ENCODE assay signal across 31 cellular contexts in genomic region chr4:55540271-55540670, GRCh38. TPM values are rescaled to one million over a fixed set of nuclear protein-coding genes. Genes with fewer than 3 reads are reported as not detected.
"Had no signal": no experiment of that assay in that cellular context is flagged by ENCODE, and none has a peak within 500 bp of the region (broad histone marks: within the 10 kb centered on the region; RNA-seq: fewer than 3 reads in every experiment).

No MANE protein-coding gene starts in this region.

- ATAC-seq: esophagus mucosa; gastrocnemius medialis; left ventricle myocardium superior; lower lobe of right lung; naive thymus-derived CD8-positive, alpha-beta T cell; sciatic nerve had no signal

- H3K27me3 Mint-ChIP-seq: naive thymus-derived CD8-positive, alpha-beta T cell; type B pancreatic cell had no signal

- H3K4me1 ChIP-seq: testis had no signal

- H3K27me3 ChIP-seq: dorsolateral prefrontal cortex, gastrocnemius medialis, ovary, testis, tibial artery had no signal

- H3K27ac ChIP-seq: dorsolateral prefrontal cortex, epithelial cell of prostate, gastrocnemius medialis, lower lobe of right lung, ovary, testis, tibial artery had no signal

- H3K27ac Mint-ChIP-seq: nephron progenitor cell, type B pancreatic cell had no signal

- H3K4me3 ChIP-seq: dorsolateral prefrontal cortex, gastrocnemius medialis, lower lobe of right lung, ovary, smooth muscle cell, testis, tibial artery had no signal

- H3K9me3 Mint-ChIP-seq: naive thymus-derived CD8-positive, alpha-beta T cell; type B pancreatic cell had no signal

- FAIRE-seq: keratinocyte had no signal

- H3K4me2 ChIP-seq: smooth muscle cell had no signal

- DNase-seq: dorsolateral prefrontal cortex; effector CD4-positive, alpha-beta T cell; foreskin fibroblast; gastrocnemius medialis; head of caudate nucleus; left ventricle myocardium superior; lower lobe of right lung; naive thymus-derived CD8-positive, alpha-beta T cell; nephron progenitor cell; occipital lobe; ovary; posterior cingulate gyrus; stimulated activated CD4-positive, alpha-beta T cell treated with anti-CD3 and anti-CD28 coated beads, Interleukin-12 subunit alpha, Interleukin-12 subunit beta, amount 100 ng/mL, for 4 hours; stimulated activated CD4-positive, alpha-beta T cell treated with anti-CD3 and anti-CD28 coated beads, Interleukin-1b, Interleukin-23, amount 100 ng/mL, for 48 hours; stimulated activated CD4-positive, alpha-beta T cell treated with anti-CD3 and anti-CD28 coated beads, Interleukin-4, amount 100 ng/mL, for 1 hour; stimulated activated CD8-positive, alpha-beta memory T cell treated with anti-CD3 and anti-CD28 coated beads, Interleukin-4, amount 100 ng/mL, for 48 hours; stimulated activated naive CD4-positive, alpha-beta T cell; substantia nigra; testis; tibial artery had no signal

- H3K9me3 ChIP-seq: gastrocnemius medialis, lower lobe of right lung, ovary, testis, tibial artery had no signal

- H3K4me3 Mint-ChIP-seq: naive thymus-derived CD8-positive, alpha-beta T cell; nephron progenitor cell; type B pancreatic cell had no signal

- H3K36me3 ChIP-seq: gastrocnemius medialis, lower lobe of right lung, ovary, tibial artery had no signal

RNA-seq across cellular contexts. Expression of gene PDCL2, which starts 51.8 kb away (rescaled TPM):
- total RNA-seq: gastrocnemius medialis; glomerular endothelial cell; left ventricle myocardium superior; lower lobe of right lung; mesenteric fat pad; myocyte; naive thymus-derived CD8-positive, alpha-beta T cell; occipital lobe; ovary; pulmonary artery endothelial cell; sciatic nerve; smooth muscle cell; urinary bladder had no signal
- polyA plus RNA-seq: keratinocyte; naive thymus-derived CD8-positive, alpha-beta T cell; ovary; smooth muscle cell; urinary bladder had no signal
